In genomic region chr7:94696981-94697670, GRCh38 we compare ENCODE assay signal across 9 cellular contexts. TPM values are rescaled to one million over a fixed set of nuclear protein-coding genes. Genes with fewer than 3 reads are reported as not detected.
A peak's percentile ranks its signal among the peaks of the same experiment; 100 is the strongest.
DNase-seq lines count a peak whose midpoint lies in the region; ATAC-seq and TF ChIP-seq lines count a peak whose summit lies in the region.
"Had no signal": no experiment of that assay in that cellular context is flagged by ENCODE, and none has a peak within 500 bp of the region (broad histone marks: within the 10 kb centered on the region; RNA-seq: fewer than 3 reads in every experiment).

No MANE protein-coding gene starts in this region.

- no peaks in the 10 kb centered on the region for H3K9me3 ChIP-seq in psoas muscle
- no peaks in the 10 kb centered on the region for H3K9me3 ChIP-seq in CD8-positive, alpha-beta T cell (ENCODE audit: low read length)

- H3K27ac Mint-ChIP-seq in CD8-positive, alpha-beta T cell = no peak overlapping the region
- H3K27ac Mint-ChIP-seq: activated naive CD4-positive, alpha-beta T cell treated with anti-CD3 and anti-CD28 coated beads, Interleukin-2, amount 50 U/mL, for 24 hours had no signal

- no peaks in the 10 kb centered on the region for H3K27me3 ChIP-seq in psoas muscle (ENCODE audit: insufficient read depth in 3 of 3, low read length in 2 of 3)
- peaks cover 5% of the 10 kb centered on the region for H3K27me3 ChIP-seq in CD8-positive, alpha-beta T cell (ENCODE audit: insufficient read depth, low read length)

- H3K4me1 ChIP-seq in psoas muscle = no peaks in the 10 kb centered on the region
- H3K4me1 ChIP-seq in CD8-positive, alpha-beta T cell (ENCODE audit: insufficient read depth, low read length) = no peaks in the 10 kb centered on the region

- H3K4me3 Mint-ChIP-seq in CD8-positive, alpha-beta T cell = no peak overlapping the region
- H3K4me3 Mint-ChIP-seq: activated naive CD4-positive, alpha-beta T cell treated with anti-CD3 and anti-CD28 coated beads, Interleukin-2, amount 50 U/mL, for 24 hours had no signal

- DNase-seq in ELR (ENCODE audit: low read depth) (peak; percentile 94), NOMO-1 treated with dmso at 0.1 percent for 144 hours (lab: John Stamatoyannopoulos, UW; ENCODE audit: unreplicated experiment) (peak; percentile 50), fibroblast of gingiva (ENCODE audit: low read depth) (peak; percentile 90), psoas muscle (peak in 1 of 2 donors; percentile 31), NCI-H774 (lab: John Stamatoyannopoulos, UW) (no peak)
- no peak for DNase-seq in stimulated activated CD8-positive, alpha-beta memory T cell treated with anti-CD3 and anti-CD28 coated beads, Interleukin-4, amount 100 ng/mL, for 48 hours
- no peak for DNase-seq in CD8-positive, alpha-beta T cell
- no peak for DNase-seq in activated effector memory CD4-positive, alpha-beta T cell treated with anti-CD3 and anti-CD28 coated beads, Interleukin-2, amount 50 U/mL, for 16 hours

- WGBS in psoas muscle, 3 donors = 32 to 66% (median 33%) methylated on average over 1 of the region's 1 CpG

- no peak for TF ChIP-seq CTCF in psoas muscle (IDR thresholded peaks at IDR 0.05)
- TF ChIP-seq CTCF in CD8-positive, alpha-beta T cell (IDR thresholded peaks at IDR 0.05) = no peak

- no peaks in the 10 kb centered on the region for H3K9me3 Mint-ChIP-seq in CD8-positive, alpha-beta T cell
- H3K9me3 Mint-ChIP-seq: activated naive CD4-positive, alpha-beta T cell treated with anti-CD3 and anti-CD28 coated beads, Interleukin-2, amount 50 U/mL, for 24 hours had no signal

- H3K27ac ChIP-seq in psoas muscle = no peak overlapping the region
- no peak overlapping the region for H3K27ac ChIP-seq in CD8-positive, alpha-beta T cell (ENCODE audit: low read depth, low read length)

- ATAC-seq in psoas muscle = peak; percentile 72 to 86 (median 75)
- no peak for ATAC-seq in CD8-positive, alpha-beta T cell

- intact Hi-C loops in psoas muscle (cut with DNase I) = no loop called here
- intact Hi-C loops in CD8-positive, alpha-beta T cell (cut with DNase I, micrococcal nuclease) = no loop called here

- no peak overlapping the region for H3K4me3 ChIP-seq in psoas muscle
- no peak overlapping the region for H3K4me3 ChIP-seq in CD8-positive, alpha-beta T cell (ENCODE audit: low read depth, low read length)

- H3K27me3 Mint-ChIP-seq in CD8-positive, alpha-beta T cell (ENCODE audit: low read depth) = peaks cover 4% of the 10 kb centered on the region

- POLR2A ChIA-PET in CD8-positive, alpha-beta T cell (lab: Charles Lee) = no interaction called here

- CTCF ChIA-PET in CD8-positive, alpha-beta T cell (lab: Charles Lee) = no interaction called here

- H3K36me3 Mint-ChIP-seq in CD8-positive, alpha-beta T cell = no peaks in the 10 kb centered on the region
- H3K36me3 Mint-ChIP-seq: activated naive CD4-positive, alpha-beta T cell treated with anti-CD3 and anti-CD28 coated beads, Interleukin-2, amount 50 U/mL, for 24 hours had no signal

- H3K36me3 ChIP-seq in psoas muscle (ENCODE audit: insufficient read depth in 1 of 2, low read depth in 1 of 2) = no peaks in the 10 kb centered on the region
- no peaks in the 10 kb centered on the region for H3K36me3 ChIP-seq in CD8-positive, alpha-beta T cell (ENCODE audit: insufficient read depth, low read length)

- H3K4me1 Mint-ChIP-seq in CD8-positive, alpha-beta T cell (ENCODE audit: low read depth) = no peaks in the 10 kb centered on the region
- H3K4me1 Mint-ChIP-seq: activated naive CD4-positive, alpha-beta T cell treated with anti-CD3 and anti-CD28 coated beads, Interleukin-2, amount 50 U/mL, for 24 hours had no signal

RNA-seq across cellular contexts. Expression of gene SGCE, which starts 41.2 kb away (rescaled TPM):
- total RNA-seq in psoas muscle = 10 to 100 TPM in 1 of 4 donors, 1 to 10 TPM in 3; 3.9 to 13.0 (median 7.5) TPM
- 1 to 10 TPM; 5.5 to 7.0 (median 6.1) TPM for polyA plus RNA-seq in psoas muscle
- under 1 TPM in 1 of 2 experiments, not detected in 1; 0.50 TPM for total RNA-seq in CD8-positive, alpha-beta T cell

Comparison
In these comparisons a context has a peak if more than half of its experiments do, and no peak if none do; other contexts are left out.
1. DNase-seq: peak in ELR (single experiment), NOMO-1 treated with dmso at 0.1 percent for 144 hours (single experiment) and fibroblast of gingiva (single experiment); none in stimulated activated CD8-positive, alpha-beta memory T cell treated with anti-CD3 and anti-CD28 coated beads, Interleukin-4, amount 100 ng/mL, for 48 hours (single experiment), CD8-positive, alpha-beta T cell (0 of 7), activated effector memory CD4-positive, alpha-beta T cell treated with anti-CD3 and anti-CD28 coated beads, Interleukin-2, amount 50 U/mL, for 16 hours (single experiment) and NCI-H774 (single experiment).